17 cellular contexts compared by ENCODE assay signal in genomic region chr4:38950734-38951133, GRCh38.
DNase-seq lines count a peak whose midpoint lies in the region; ATAC-seq and TF ChIP-seq lines count a peak whose summit lies in the region.
"Had no signal": no experiment of that assay in that cellular context is flagged by ENCODE, and none has a peak within 500 bp of the region (broad histone marks: within the 10 kb centered on the region; RNA-seq: fewer than 3 reads in every experiment).

No MANE protein-coding gene starts in this region.

- no peak overlapping the region for H3K9ac ChIP-seq in IMR-90 (ENCODE audit: low read depth, low read length)
- H3K9ac ChIP-seq: BLaER1 treated with 17β-estradiol and CSF1 and Interleukin-3, amounts not matched to agents 10 nM and 100 nM had no signal

- peak overlapping the region; percentile 41; the same call in 1 of the 2 replicates for H3K56ac ChIP-seq in IMR-90 (ENCODE audit: extremely low read depth, insufficient read depth, low read length)

- in situ Hi-C loops in IMR-90 (cut with MboI; ENCODE audit: low sequenced_read_pairs): no loop called here

- no peak overlapping the region for H3K27ac ChIP-seq in CD4-positive, alpha-beta T cell (ENCODE audit: low read depth, low read length)
- peak overlapping the region; percentile 70; the same call in 1 of the 2 replicates for H3K27ac ChIP-seq in IMR-90 (ENCODE audit: insufficient read depth, low read length)
- no peak overlapping the region for H3K27ac ChIP-seq in gastroesophageal sphincter
- H3K27ac ChIP-seq: BLaER1 treated with 17β-estradiol and CSF1 and Interleukin-3, amounts not matched to agents 10 nM and 100 nM had no signal

- H3K9me1 ChIP-seq in IMR-90 (ENCODE audit: insufficient read depth, low read length): peaks cover 7% of the 10 kb centered on the region

- peak overlapping the region; percentile 86 for H3K27ac Mint-ChIP-seq in CD4-positive, alpha-beta T cell
- peak overlapping the region; percentile 67 for H3K27ac Mint-ChIP-seq in nephron progenitor cell

- ATAC-seq in CD4-positive, alpha-beta T cell (ENCODE audit: poor library complexity): no peak
- ATAC-seq in IMR-90 (ENCODE audit: low read depth): no peak
- ATAC-seq in GM21515 (IDR thresholded peaks at IDR 0.05; ENCODE audit: unreplicated experiment): no peak
- ATAC-seq in gastroesophageal sphincter: no peak
- ATAC-seq: GM12878, HCT116 had no signal

- CTCF ChIA-PET in CD4-positive, alpha-beta T cell (lab: Charles Lee): interaction anchor here (0.6 to 1.0 kb wide), 2 partner anchors 184 to 1472 kb away, joined by 3 read pairs; no protein-coding TSS in a partner anchor
- CTCF ChIA-PET in IMR-90 (lab: Yijun Ruan, JAX): interaction anchor here (1.4 kb wide), 1 partner anchor 184 kb away, joined by 3 read pairs; no protein-coding TSS in a partner anchor

- H3K23ac ChIP-seq in IMR-90 (ENCODE audit: low read depth, low read length): 0 out of 2 replicates have a peak overlapping the region, but pooled peaks have one; percentile 19

- no peak overlapping the region for H3K4me2 ChIP-seq in IMR-90 (ENCODE audit: low read depth, low read length)
- H3K4me2 ChIP-seq: BLaER1 treated with 17β-estradiol and CSF1 and Interleukin-3, amounts not matched to agents 10 nM and 100 nM had no signal

- H4K8ac ChIP-seq in IMR-90 (ENCODE audit: low read depth in 2 of 2, low read length in 2 of 2): peak overlapping the region; percentile 91

- no TSS peak for BruUV-seq in IMR-90 (replicated peaks; lab: Mats Ljungman, UMichigan)

- H3K36me3 Mint-ChIP-seq in CD4-positive, alpha-beta T cell (ENCODE audit: low read depth): no peaks in the 10 kb centered on the region
- H3K36me3 Mint-ChIP-seq in nephron progenitor cell (ENCODE audit: low read depth): no peaks in the 10 kb centered on the region

- POLR2A ChIA-PET in CD4-positive, alpha-beta T cell (lab: Charles Lee): interaction anchor here (2.3 kb wide), 1 partner anchor 94 kb away, joined by 13 read pairs; no protein-coding TSS in a partner anchor
- POLR2A ChIA-PET in IMR-90 (lab: Charles Lee; ENCODE audit: unreplicated experiment): interaction anchor here (0.5 to 0.9 kb wide), 2 partner anchors 94 to 158 kb away, joined by 4 read pairs; no protein-coding TSS in a partner anchor

- peak overlapping the region; percentile 79 for H4K91ac ChIP-seq in IMR-90 (ENCODE audit: insufficient read depth, low read depth, low read length)

- TF ChIP-seq POLR2A in IMR-90 (IDR thresholded peaks at IDR 0.05; ENCODE audit: low read depth, low read length) (no peak), gastroesophageal sphincter (IDR thresholded peaks at IDR 0.05) (no peak)

- peaks cover 20% of the 10 kb centered on the region for H3K4me1 ChIP-seq in IMR-90 (ENCODE audit: control insufficient read depth, insufficient read depth, low read length)
- peaks cover 22 to 55% (median 24%) of the 10 kb centered on the region in 3 donors for H3K4me1 ChIP-seq in gastroesophageal sphincter
- H3K4me1 ChIP-seq: BLaER1 treated with 17β-estradiol and CSF1 and Interleukin-3, amounts not matched to agents 10 nM and 100 nM had no signal

- H2AFZ ChIP-seq in IMR-90 (replicated peaks; ENCODE audit: low read length, poor library complexity): no peak overlapping the region

- DNase-seq in CD4-positive, alpha-beta T cell: no peak
- DNase-seq in IMR-90 (peak; percentile 65), fibroblast of villous mesenchyme (ENCODE audit: low read depth) (peak; percentile 38), nephron progenitor cell (no peak), MG63 (no peak), NCI-H2107 (lab: John Stamatoyannopoulos, UW) (no peak)
- DNase-seq: DMS79; NCI-H1048; NCI-H146; NCI-H69; NK-92 treated with Interleukin-12 subunit alpha and Interleukin-12 subunit beta, amount 100 ng/mL, for 24 hours; OCI-M1 had no signal

- dilution Hi-C loops in IMR-90 (cut with HindIII; ENCODE audit: low sequenced_read_pairs, unreplicated experiment): no loop called here

- no peak overlapping the region for H2AK5ac ChIP-seq in IMR-90 (ENCODE audit: low read depth, low read length)

- H3K27me3 Mint-ChIP-seq in CD4-positive, alpha-beta T cell: no peaks in the 10 kb centered on the region
- no peaks in the 10 kb centered on the region for H3K27me3 Mint-ChIP-seq in nephron progenitor cell (ENCODE audit: low read depth, poor library complexity)

- peak overlapping the region; percentile 97 for H2BK120ac ChIP-seq in IMR-90 (ENCODE audit: low read depth, low read length)

- H3K9me3 Mint-ChIP-seq in CD4-positive, alpha-beta T cell: no peaks in the 10 kb centered on the region
- no peaks in the 10 kb centered on the region for H3K9me3 Mint-ChIP-seq in nephron progenitor cell

- intact Hi-C loops in CD4-positive, alpha-beta T cell (cut with DNase I, micrococcal nuclease): no loop called here
- intact Hi-C loops in IMR-90 (cut with micrococcal nuclease): no loop called here

- TF ChIP-seq CTCF in CD4-positive, alpha-beta T cell (IDR thresholded peaks at IDR 0.05): no peak
- TF ChIP-seq CTCF in IMR-90 (conservative IDR thresholded peaks at IDR 0.05; ENCODE audit: low read depth, low read length): no peak
- TF ChIP-seq CTCF in fibroblast of villous mesenchyme (IDR thresholded peaks at IDR 0.05; ENCODE audit: insufficient read depth, low read depth, low read length): no peak
- TF ChIP-seq CTCF in nephron progenitor cell (IDR thresholded peaks at IDR 0.05): no peak
- no peak for TF ChIP-seq CTCF in gastroesophageal sphincter (IDR thresholded peaks at IDR 0.05)

- H4K5ac ChIP-seq in IMR-90 (ENCODE audit: low read depth, low read length): peak overlapping the region; percentile 83

- H3K4me3 Mint-ChIP-seq in CD4-positive, alpha-beta T cell: no peak overlapping the region
- no peak overlapping the region for H3K4me3 Mint-ChIP-seq in nephron progenitor cell

- H3K36me3 ChIP-seq in IMR-90 (ENCODE audit: control insufficient read depth, insufficient read depth, low read length) (no peaks in the 10 kb centered on the region), MG63 (no peaks in the 10 kb centered on the region), gastroesophageal sphincter (no peaks in the 10 kb centered on the region)
- H3K36me3 ChIP-seq: BLaER1 treated with 17β-estradiol and CSF1 and Interleukin-3, amounts not matched to agents 10 nM and 100 nM had no signal

- H4K20me1 ChIP-seq in IMR-90 (ENCODE audit: insufficient read depth, low read length): no peaks in the 10 kb centered on the region
- H4K20me1 ChIP-seq: BLaER1 treated with 17β-estradiol and CSF1 and Interleukin-3, amounts not matched to agents 10 nM and 100 nM had no signal

- H3K9me3 ChIP-seq in CD4-positive, alpha-beta T cell (ENCODE audit: control insufficient read depth, low read length): no peaks in the 10 kb centered on the region
- H3K9me3 ChIP-seq in IMR-90 (ENCODE audit: control insufficient read depth, insufficient read depth, low read length): no peaks in the 10 kb centered on the region
- no peaks in the 10 kb centered on the region for H3K9me3 ChIP-seq in MG63
- no peaks in the 10 kb centered on the region for H3K9me3 ChIP-seq in gastroesophageal sphincter
- H3K9me3 ChIP-seq: BLaER1 treated with 17β-estradiol and CSF1 and Interleukin-3, amounts not matched to agents 10 nM and 100 nM had no signal

- H3K27me3 ChIP-seq in CD4-positive, alpha-beta T cell (ENCODE audit: control insufficient read depth, insufficient read depth, low read length): no peaks in the 10 kb centered on the region
- H3K27me3 ChIP-seq in IMR-90 (ENCODE audit: control insufficient read depth, insufficient read depth, low read length) (no peaks in the 10 kb centered on the region), MG63 (no peaks in the 10 kb centered on the region), gastroesophageal sphincter (no peaks in the 10 kb centered on the region)
- H3K27me3 ChIP-seq: BLaER1 treated with 17β-estradiol and CSF1 and Interleukin-3, amounts not matched to agents 10 nM and 100 nM had no signal

- 50 to 100% methylated on average over 1 to 2 of the region's 6 CpGs for WGBS in IMR-90 (ENCODE audit: extremely low coverage in 2 of 2, insufficient read length in 1 of 2), 2 experiments
- WGBS in gastroesophageal sphincter (ENCODE audit: low coverage in 1 of 2), 2 donors: 68 to 69% methylated on average over 6 of the region's 6 CpGs

- peak overlapping the region; percentile 94; the same call in 1 of the 2 replicates for H3K4ac ChIP-seq in IMR-90 (ENCODE audit: low read depth, low read length)

- no peak for TF ChIP-seq EP300 in gastroesophageal sphincter (IDR thresholded peaks at IDR 0.05)

- peak overlapping the region; percentile 89 for H2BK5ac ChIP-seq in IMR-90 (ENCODE audit: low read depth, low read length, poor library complexity, severe bottlenecking)

- no peak overlapping the region for H3K4me3 ChIP-seq in IMR-90 (ENCODE audit: insufficient read depth, low read depth, low read length)
- no peak overlapping the region for H3K4me3 ChIP-seq in fibroblast of villous mesenchyme (ENCODE audit: low read depth, low read length)
- H3K4me3 ChIP-seq in MG63: no peak overlapping the region
- no peak overlapping the region for H3K4me3 ChIP-seq in gastroesophageal sphincter
- H3K4me3 ChIP-seq: BLaER1 treated with 17β-estradiol and CSF1 and Interleukin-3, amounts not matched to agents 10 nM and 100 nM; GM12878 had no signal

- peak overlapping the region; percentile 96 for H2BK15ac ChIP-seq in IMR-90 (ENCODE audit: low read depth, low read length)

- H2AK9ac ChIP-seq in IMR-90 (replicated peaks; ENCODE audit: low read depth, low read length, poor library complexity): no peak overlapping the region

- peak overlapping the region; percentile 78 for H2BK20ac ChIP-seq in IMR-90 (ENCODE audit: low read depth, low read length)

- H3K14ac ChIP-seq in IMR-90 (replicated peaks; ENCODE audit: low read depth, low read length): peak overlapping the region; percentile 91

- H3K79me1 ChIP-seq in IMR-90 (ENCODE audit: low read depth in 1 of 2, low read length in 2 of 2): peaks cover 0 to 15% of the 10 kb centered on the region in 2 experiments; a peak in 2 of 4 replicates

- no peak for TF ChIP-seq RAD21 in IMR-90 (IDR thresholded peaks at IDR 0.05; ENCODE audit: low read length)

- peaks cover 25% of the 10 kb centered on the region for H3K4me1 Mint-ChIP-seq in CD4-positive, alpha-beta T cell (ENCODE audit: low read depth)
- peaks cover 59% of the 10 kb centered on the region for H3K4me1 Mint-ChIP-seq in nephron progenitor cell

- peak overlapping the region; percentile 82 for H3K18ac ChIP-seq in IMR-90 (ENCODE audit: low read depth, low read length)

TF ChIP-seq in IMR-90, 13 proteins besides CTCF, POLR2A, EP300 and RAD21:
- TF ChIP-seq MXI1 (IDR thresholded peaks at IDR 0.05; ENCODE audit: borderline replicate concordance, low read depth, low read length) (no peak), FOS (IDR thresholded peaks at IDR 0.05; ENCODE audit: low read depth, low read length) (no peak)
TF ChIP-seq in IMR-90: peak in this region for 0.

Comparison
In these comparisons a context has a peak if more than half of its experiments do, and no peak if none do; other contexts are left out.
1. DNase-seq: peak in IMR-90 (single experiment) and fibroblast of villous mesenchyme (single experiment); none in CD4-positive, alpha-beta T cell (0 of 10), nephron progenitor cell (single experiment), MG63 (single experiment) and NCI-H2107 (single experiment).